8 cellular contexts compared by ENCODE assay signal in genomic region chr19:46785980-46786235, GRCh38. TPM values are rescaled to one million over a fixed set of nuclear protein-coding genes. Genes with fewer than 3 reads are reported as not detected.
DNase-seq lines count a peak whose midpoint lies in the region; ATAC-seq and TF ChIP-seq lines count a peak whose summit lies in the region.

No MANE protein-coding gene starts in this region.

- H3K36me3 ChIP-seq in IMR-90 (ENCODE audit: control insufficient read depth, insufficient read depth, low read length), result peaks cover 37% of the 10 kb centered on the region

- H4K91ac ChIP-seq in IMR-90 (ENCODE audit: insufficient read depth, low read depth, low read length), result peak overlapping the region; percentile 73

- WGBS in IMR-90 (ENCODE audit: extremely low coverage in 2 of 2, insufficient read length in 1 of 2), 2 experiments, result 8% methylated on average over 4 of the region's 4 CpGs; no CpG with 5 or more reads in 1 of the 2 experiments

- peak overlapping the region; percentile 82 for H3K4me2 ChIP-seq in IMR-90 (ENCODE audit: low read depth, low read length)

- ATAC-seq in IMR-90 (ENCODE audit: low read depth) (no peak), naive B cell (ENCODE audit: low read depth in 2 of 2) (peak in 1 of 2 donors; percentile 6), esophagus mucosa (no peak), GM21737 (IDR thresholded peaks at IDR 0.05; ENCODE audit: unreplicated experiment) (no peak)

- H3K9me1 ChIP-seq in IMR-90 (ENCODE audit: insufficient read depth, low read length), result peaks cover 7% of the 10 kb centered on the region; the same call in 1 of the 2 replicates

- H3K23ac ChIP-seq in IMR-90 (ENCODE audit: low read depth, low read length), result peak overlapping the region; percentile 96

- H2BK120ac ChIP-seq in IMR-90 (ENCODE audit: low read depth, low read length), result peak overlapping the region; percentile 66

- no peaks in the 10 kb centered on the region for H3K27me3 Mint-ChIP-seq in chondrocyte (ENCODE audit: low read depth)
- H3K27me3 Mint-ChIP-seq in naive B cell, result no peaks in the 10 kb centered on the region

- H4K20me1 ChIP-seq in IMR-90 (ENCODE audit: insufficient read depth, low read length), result peaks cover 61% of the 10 kb centered on the region

- H3K36me3 Mint-ChIP-seq in chondrocyte (ENCODE audit: low read depth) (peaks cover 31% of the 10 kb centered on the region), naive B cell (no peaks in the 10 kb centered on the region)

- no peak for TF ChIP-seq RAD21 in IMR-90 (IDR thresholded peaks at IDR 0.05; ENCODE audit: low read length)

- H3K4me3 Mint-ChIP-seq in chondrocyte (ENCODE audit: unreplicated experiment) (peak overlapping the region; percentile 99), naive B cell (peak overlapping the region; percentile 92 to 98 (median 95))

- H4K5ac ChIP-seq in IMR-90 (ENCODE audit: low read depth, low read length), result peak overlapping the region; percentile 45

- H3K18ac ChIP-seq in IMR-90 (ENCODE audit: low read depth, low read length), result peak overlapping the region; percentile 76

- H3K9me3 Mint-ChIP-seq in chondrocyte (ENCODE audit: low read depth) (no peaks in the 10 kb centered on the region), naive B cell (no peaks in the 10 kb centered on the region)

- H3K27ac ChIP-seq in IMR-90 (ENCODE audit: insufficient read depth, low read length), result peak overlapping the region; percentile 84

- peak overlapping the region; percentile 87 for H3K4ac ChIP-seq in IMR-90 (ENCODE audit: low read depth, low read length)

- peak overlapping the region; percentile 98 for H3K56ac ChIP-seq in IMR-90 (ENCODE audit: extremely low read depth, insufficient read depth, low read length)

- peaks cover 38% of the 10 kb centered on the region for H3K4me1 Mint-ChIP-seq in chondrocyte (ENCODE audit: low read depth)
- peaks cover 50 to 57% (median 54%) of the 10 kb centered on the region in 3 donors for H3K4me1 Mint-ChIP-seq in naive B cell

- CTCF ChIA-PET in IMR-90 (lab: Yijun Ruan, JAX), result interaction anchor here (0.6 kb wide), 1 partner anchor 303 kb away, joined by 3 read pairs; no protein-coding TSS in a partner anchor

- H2BK15ac ChIP-seq in IMR-90 (ENCODE audit: low read depth, low read length), result peak overlapping the region; percentile 4; the same call in 1 of the 3 replicates

- BruUV-seq in IMR-90 (replicated peaks; lab: Mats Ljungman, UMichigan), result no TSS peak

- dilution Hi-C loops in IMR-90 (cut with HindIII; ENCODE audit: low sequenced_read_pairs, unreplicated experiment), result no loop called here

- peak overlapping the region; percentile 4 to 89; a peak in 3 of 4 replicates for H4K8ac ChIP-seq in IMR-90 (ENCODE audit: low read depth in 2 of 2, low read length in 2 of 2)

- peak overlapping the region; percentile 73 for H2BK5ac ChIP-seq in IMR-90 (ENCODE audit: low read depth, low read length, poor library complexity, severe bottlenecking)

- no peaks in the 10 kb centered on the region for H3K27me3 ChIP-seq in IMR-90 (ENCODE audit: control insufficient read depth, insufficient read depth, low read length)

- peak overlapping the region; percentile 75 for H2AK5ac ChIP-seq in IMR-90 (ENCODE audit: low read depth, low read length)

- peaks cover 11% of the 10 kb centered on the region for H3K4me1 ChIP-seq in IMR-90 (ENCODE audit: control insufficient read depth, insufficient read depth, low read length)

- peak overlapping the region; percentile 48 for H2AFZ ChIP-seq in IMR-90 (replicated peaks; ENCODE audit: low read length, poor library complexity)

- no peaks in the 10 kb centered on the region for H3K9me3 ChIP-seq in IMR-90 (ENCODE audit: control insufficient read depth, insufficient read depth, low read length)

- no peak for TF ChIP-seq POLR2A in IMR-90 (IDR thresholded peaks at IDR 0.05; ENCODE audit: low read depth, low read length)

- intact Hi-C loops in IMR-90 (cut with micrococcal nuclease), result no loop called here

- H3K27ac Mint-ChIP-seq in chondrocyte (ENCODE audit: unreplicated experiment) (peak overlapping the region; percentile 100), naive B cell (peak overlapping the region in 4 of 6 donors; percentile 76 to 89 (median 87))

- POLR2A ChIA-PET in IMR-90 (lab: Charles Lee; ENCODE audit: unreplicated experiment), result interaction anchor here (1.0 kb wide), 1 partner anchor 65 kb away, joined by 3 read pairs; the partner anchor contains the start of gene AP2S1

- TF ChIP-seq CTCF in AG09309 (IDR thresholded peaks at IDR 0.05; ENCODE audit: control insufficient read depth, insufficient read depth, low read depth, low read length, missing control alignments) (no peak), IMR-90 (conservative IDR thresholded peaks at IDR 0.05; ENCODE audit: low read depth, low read length) (no peak), chondrocyte (IDR thresholded peaks at IDR 0.05) (no peak)

- peak overlapping the region; percentile 99 for H3K9ac ChIP-seq in IMR-90 (ENCODE audit: low read depth, low read length)

- H2AK9ac ChIP-seq in IMR-90 (replicated peaks; ENCODE audit: low read depth, low read length, poor library complexity), result peak overlapping the region; percentile 100

- peak overlapping the region; percentile 90 for H3K14ac ChIP-seq in IMR-90 (replicated peaks; ENCODE audit: low read depth, low read length)

- H3K4me3 ChIP-seq in AG09309 (ENCODE audit: control insufficient read depth, low read depth, low read length), result peak overlapping the region; percentile 96
- peak overlapping the region; percentile 97 for H3K4me3 ChIP-seq in IMR-90 (ENCODE audit: insufficient read depth, low read depth, low read length)

- in situ Hi-C loops in IMR-90 (cut with MboI; ENCODE audit: low sequenced_read_pairs), result loop anchor here (10.0 kb wide), 1 partner anchor 59 kb away; no protein-coding TSS in a partner anchor

- H3K79me1 ChIP-seq in IMR-90 (ENCODE audit: low read depth in 1 of 2, low read length in 2 of 2), result peaks cover 18 to 59% of the 10 kb centered on the region in 2 experiments; a peak in 3 of 4 replicates

- peak overlapping the region; percentile 51 for H2BK20ac ChIP-seq in IMR-90 (ENCODE audit: low read depth, low read length)

- no peak for DNase-seq in AG09309 (ENCODE audit: low read depth)
- DNase-seq in IMR-90, result no peak
- no peak for DNase-seq in chondrocyte (ENCODE audit: low spot score)
- DNase-seq in naive B cell, result no peak
- DNase-seq in NCI-H82 (lab: John Stamatoyannopoulos, UW), result no peak
- no peak for DNase-seq in MV-4-11 (lab: John Stamatoyannopoulos, UW)

TF ChIP-seq in IMR-90, 13 proteins besides CTCF, POLR2A, EP300 and RAD21:
- TF ChIP-seq MAFK (IDR thresholded peaks at IDR 0.05; ENCODE audit: low read depth, low read length), result no peak
- no peak for TF ChIP-seq USF2 (IDR thresholded peaks at IDR 0.05; ENCODE audit: low read depth, low read length)

RNA-seq across cellular contexts. Expression of gene SLC1A5, which starts 2.5 kb away (rescaled TPM):
- total RNA-seq in IMR-90 (2012; rRNA removed) (105 and 142 TPM in 2 replicates), chondrocyte (77.3 to 310 TPM (median 304 TPM) in 3 replicates), esophagus mucosa (113 TPM)
- polyA plus RNA-seq in IMR-90 (2012; rRNA removed) (155 and 171 TPM in 2 replicates), naive B cell (ENCODE audit: low read depth in 6 of 6) (10 to 100 TPM in 2 of 6 donors, 1 to 10 TPM in 4; 4.9 to 12.1 (median 7.9) TPM)
- 117 and 213 TPM in 2 replicates for polyA plus RNA-seq in IMR-90 (2012; cell fraction: cytosol; rRNA removed)
- 88.4 and 128 TPM in 2 replicates for polyA plus RNA-seq in IMR-90 (2012; cell fraction: nucleus; rRNA removed; ENCODE audit: low replicate concordance)

RNA-seq across cellular contexts. Expression of gene STRN4, which starts 39.7 kb away (rescaled TPM):
- 36.7 and 37.8 TPM in 2 replicates for total RNA-seq in IMR-90 (2012; rRNA removed)
- polyA plus RNA-seq in IMR-90 (2012; rRNA removed), result 112 and 127 TPM in 2 replicates
- polyA plus RNA-seq in IMR-90 (2012; cell fraction: cytosol; rRNA removed), result 111 and 127 TPM in 2 replicates
- polyA plus RNA-seq in IMR-90 (2012; cell fraction: nucleus; rRNA removed; ENCODE audit: low replicate concordance), result 158 and 365 TPM in 2 replicates
- 69.8 to 77.3 TPM (median 76.7 TPM) in 3 replicates for total RNA-seq in chondrocyte
- 10 to 100 TPM in 5 of 6 donors, 1 to 10 TPM in 1; 6.0 to 38.0 (median 15.5) TPM for polyA plus RNA-seq in naive B cell (ENCODE audit: low read depth in 6 of 6)
- 44.5 TPM for total RNA-seq in esophagus mucosa

RNA-seq across cellular contexts. Expression of gene FKRP, which starts 40.1 kb away (rescaled TPM):
- total RNA-seq in IMR-90 (2012; rRNA removed), result 5.8 and 6.1 TPM in 2 replicates
- 25.3 and 28.5 TPM in 2 replicates for polyA plus RNA-seq in IMR-90 (2012; rRNA removed)
- polyA plus RNA-seq in IMR-90 (2012; cell fraction: cytosol; rRNA removed), result 22.3 and 36.1 TPM in 2 replicates
- 50.3 and 64.5 TPM in 2 replicates for polyA plus RNA-seq in IMR-90 (2012; cell fraction: nucleus; rRNA removed; ENCODE audit: low replicate concordance)
- 25.2 to 27.7 TPM (median 26.6 TPM) in 3 replicates for total RNA-seq in chondrocyte
- 10 to 100 TPM in 1 of 6 donors, 1 to 10 TPM in 5; 2.0 to 10.1 (median 6.0) TPM for polyA plus RNA-seq in naive B cell (ENCODE audit: low read depth in 6 of 6)
- total RNA-seq in esophagus mucosa, result 7.8 TPM
